17 cellular contexts compared by ENCODE assay signal in the genomic region with DNA sequence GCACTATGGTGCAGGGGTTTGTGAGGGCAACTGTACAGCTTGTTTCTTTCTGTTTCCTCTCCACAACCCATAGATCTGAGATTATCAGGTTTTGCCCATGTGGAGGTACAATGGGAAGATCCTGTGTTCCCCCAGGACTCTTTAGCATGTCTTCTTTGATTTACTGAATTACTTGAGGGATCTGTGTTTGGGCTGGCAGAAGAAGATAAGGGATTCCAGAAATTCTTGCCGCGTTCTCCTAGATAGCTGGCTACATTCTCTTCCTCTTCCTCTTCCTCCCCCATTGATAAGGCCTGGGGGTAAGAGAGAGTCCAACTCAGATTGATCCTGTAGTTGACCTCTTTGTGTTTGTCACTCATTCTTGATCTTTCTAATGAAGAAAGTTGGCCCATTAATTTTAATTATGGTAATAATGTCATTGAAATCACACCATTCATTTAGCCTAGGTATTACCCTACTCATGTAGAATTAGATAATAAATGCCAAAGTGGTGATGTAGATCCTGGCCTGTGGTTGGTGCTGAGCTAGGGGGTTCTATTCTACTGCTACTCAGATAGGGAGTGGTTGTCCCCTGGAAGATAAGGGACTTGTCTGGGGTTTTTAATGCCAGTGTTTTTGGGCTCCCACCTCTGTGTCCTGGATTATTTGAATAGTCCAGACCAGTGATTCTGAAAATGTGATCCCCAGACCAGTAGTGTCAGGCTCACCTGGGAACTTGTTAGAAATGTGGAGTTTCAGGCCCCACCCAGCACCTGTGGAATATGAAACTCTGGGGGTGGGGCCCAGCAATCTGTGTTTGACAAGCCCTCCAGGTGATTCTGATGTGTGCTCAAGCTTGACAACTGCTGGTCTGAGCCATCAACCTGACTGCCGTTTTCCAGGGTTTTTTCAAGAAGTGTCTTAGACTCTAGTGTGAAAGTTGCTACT.
DNase-seq lines count a peak whose midpoint lies in the region; ATAC-seq, FAIRE-seq and TF ChIP-seq lines count a peak whose summit lies in the region.
"Had no signal": no experiment of that assay in that cellular context is flagged by ENCODE, and none has a peak within 500 bp of the region (broad histone marks: within the 10 kb centered on the region; RNA-seq: fewer than 3 reads in every experiment).

No MANE protein-coding gene starts in this region.

- peaks cover 13% of the 10 kb centered on the region for H3K4me1 ChIP-seq in mucosa of descending colon (ENCODE audit: low read depth)
- H3K4me1 ChIP-seq: uterus had no signal

- no peak overlapping the region for H3K4me3 Mint-ChIP-seq in activated CD8-positive, alpha-beta T cell treated with anti-CD3 and anti-CD28 coated beads for 36 hours

- FAIRE-seq in D721Med (lab: Jason Lieb, UNC) = peak; percentile 87
- FAIRE-seq: GM12891 had no signal

- no peak for DNase-seq in D721Med (ENCODE audit: insufficient read length, low spot score)
- peak; percentile 78 to 85 for DNase-seq in NCI-H187 (lab: John Stamatoyannopoulos, UW)
- peak; percentile 71 for DNase-seq in amniotic epithelial cell (ENCODE audit: low read depth)
- DNase-seq in mucosa of descending colon = peak in 2 of 3 donors; percentile 46 to 48
- no peak for DNase-seq in activated CD8-positive, alpha-beta T cell treated with anti-CD3 and anti-CD28 coated beads for 36 hours
- DNase-seq in anterior cingulate cortex (lab: John Stamatoyannopoulos, UW) = no peak
- no peak for DNase-seq in NCI-H345 (lab: John Stamatoyannopoulos, UW)
- DNase-seq: activated CD4-positive, CD25-positive, alpha-beta regulatory T cell treated with anti-CD3 and anti-CD28 coated beads, Interleukin-2, amount 50 U/mL, for 72 hours; activated T-cell treated with anti-CD3 and anti-CD28 coated beads for 4 hours; amniotic stem cell; BE2C; EL; stimulated activated CD4-positive, alpha-beta T cell treated with anti-CD3 and anti-CD28 coated beads, Interleukin-2, amount 100 ng/mL, for 24 hours; uterus had no signal

- no peaks in the 10 kb centered on the region for H3K36me3 ChIP-seq in mucosa of descending colon (ENCODE audit: low read depth)
- H3K36me3 ChIP-seq: BE2C, uterus had no signal

- CTCF ChIA-PET in activated CD8-positive, alpha-beta T cell treated with anti-CD3 and anti-CD28 coated beads for 36 hours (lab: Charles Lee) = interaction anchor here (1.1 kb wide), 1 partner anchor 135 kb away, joined by 3 read pairs; no protein-coding TSS in a partner anchor

- ATAC-seq in mucosa of descending colon = peak; percentile 78
- ATAC-seq in HG03378 (IDR thresholded peaks at IDR 0.05; ENCODE audit: unreplicated experiment) = no peak
- no peak for ATAC-seq in activated CD8-positive, alpha-beta T cell treated with anti-CD3 and anti-CD28 coated beads for 36 hours
- ATAC-seq: SK-N-SH treated with all-trans-retinoic acid at 6 μM for 48 hours had no signal

- no peaks in the 10 kb centered on the region for H3K9me3 Mint-ChIP-seq in activated CD8-positive, alpha-beta T cell treated with anti-CD3 and anti-CD28 coated beads for 36 hours

- intact Hi-C loops in mucosa of descending colon (cut with DNase I, micrococcal nuclease) = no loop called here
- intact Hi-C loops in activated CD8-positive, alpha-beta T cell treated with anti-CD3 and anti-CD28 coated beads for 36 hours (cut with micrococcal nuclease) = no loop called here

- H3K9me3 ChIP-seq in mucosa of descending colon = no peaks in the 10 kb centered on the region
- H3K9me3 ChIP-seq: BE2C, uterus had no signal

- peaks cover 6% of the 10 kb centered on the region for H3K27me3 Mint-ChIP-seq in activated CD8-positive, alpha-beta T cell treated with anti-CD3 and anti-CD28 coated beads for 36 hours

- TF ChIP-seq CTCF in D721Med (IDR thresholded peaks at IDR 0.05; ENCODE audit: insufficient read depth, missing control alignments) (no peak), mucosa of descending colon (IDR thresholded peaks at IDR 0.05) (no peak)
- TF ChIP-seq CTCF in activated CD8-positive, alpha-beta T cell treated with anti-CD3 and anti-CD28 coated beads for 36 hours (IDR thresholded peaks at IDR 0.05) = no peak

- no peaks in the 10 kb centered on the region for H3K36me3 Mint-ChIP-seq in activated CD8-positive, alpha-beta T cell treated with anti-CD3 and anti-CD28 coated beads for 36 hours (ENCODE audit: low read depth)

- H3K4me1 Mint-ChIP-seq in activated CD8-positive, alpha-beta T cell treated with anti-CD3 and anti-CD28 coated beads for 36 hours (ENCODE audit: low read depth) = no peaks in the 10 kb centered on the region

- H3K27ac Mint-ChIP-seq in activated CD8-positive, alpha-beta T cell treated with anti-CD3 and anti-CD28 coated beads for 36 hours = no peak overlapping the region

- POLR2A ChIA-PET in activated CD8-positive, alpha-beta T cell treated with anti-CD3 and anti-CD28 coated beads for 36 hours (lab: Charles Lee) = no interaction called here

- H3K4me3 ChIP-seq in mucosa of descending colon = no peak overlapping the region
- H3K4me3 ChIP-seq: uterus had no signal

Comparison
In these comparisons a context has a peak if more than half of its experiments do, and no peak if none do; other contexts are left out.
1. DNase-seq: peak in NCI-H187 (2 of 2), amniotic epithelial cell (single experiment) and mucosa of descending colon (2 of 3); none in D721Med (single experiment), activated CD8-positive, alpha-beta T cell treated with anti-CD3 and anti-CD28 coated beads for 36 hours (single experiment), anterior cingulate cortex (0 of 58) and NCI-H345 (single experiment).